8 cellular contexts compared by ENCODE assay signal in the genomic region with DNA sequence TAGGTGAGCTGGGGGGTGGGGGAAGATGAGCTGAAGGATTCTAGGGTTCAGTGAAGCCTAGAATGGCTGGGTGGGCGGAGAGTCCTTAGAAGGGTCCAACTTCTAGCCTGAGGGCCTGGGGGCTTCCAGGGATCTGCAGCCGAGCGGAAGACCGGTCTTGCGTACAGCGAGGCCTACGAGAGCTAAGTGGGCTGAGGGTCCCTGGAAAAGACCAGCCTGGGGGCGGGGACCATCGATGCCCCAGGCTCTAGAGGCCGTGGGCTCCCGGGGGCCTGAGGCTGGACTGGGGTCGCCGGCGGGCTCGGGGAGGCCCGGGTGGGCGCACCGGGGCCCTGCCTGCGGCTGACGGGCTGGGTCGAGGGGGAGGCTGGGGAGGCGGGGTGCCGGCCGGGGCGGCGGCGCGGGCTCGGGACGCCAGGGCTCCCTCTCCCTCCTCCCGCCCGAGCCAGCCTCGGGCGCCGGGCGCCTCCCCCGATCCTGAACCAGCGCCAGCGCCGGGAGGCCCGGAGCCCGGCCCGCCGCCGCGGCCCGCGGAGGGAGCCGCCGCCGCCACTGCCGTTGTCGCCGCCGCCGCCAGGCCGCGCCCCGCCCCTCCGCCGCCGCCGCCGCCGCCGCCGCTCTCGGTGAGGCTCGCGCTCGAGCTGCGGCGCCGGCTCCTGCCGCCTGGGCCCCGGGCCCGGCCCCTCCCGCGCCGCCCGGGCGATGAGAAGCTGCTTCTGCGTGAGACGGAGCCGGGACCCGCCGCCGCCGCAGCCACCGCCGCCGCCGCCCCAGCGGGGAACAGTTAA. TPM values are rescaled to one million over a fixed set of nuclear protein-coding genes. Genes with fewer than 3 reads are reported as not detected.
DNase-seq lines count a peak whose midpoint lies in the region; ATAC-seq and TF ChIP-seq lines count a peak whose summit lies in the region.

A gene with protein sequence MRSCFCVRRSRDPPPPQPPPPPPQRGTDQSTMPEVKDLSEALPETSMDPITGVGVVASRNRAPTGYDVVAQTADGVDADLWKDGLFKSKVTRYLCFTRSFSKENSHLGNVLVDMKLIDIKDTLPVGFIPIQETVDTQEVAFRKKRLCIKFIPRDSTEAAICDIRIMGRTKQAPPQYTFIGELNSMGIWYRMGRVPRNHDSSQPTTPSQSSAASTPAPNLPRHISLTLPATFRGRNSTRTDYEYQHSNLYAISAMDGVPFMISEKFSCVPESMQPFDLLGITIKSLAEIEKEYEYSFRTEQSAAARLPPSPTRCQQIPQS (plus strand): TSS at position 602 of the 788 bp plus-strand sequence. CDS start 101 bp downstream, at position 703.

- ATAC-seq in natural killer cell (peak; percentile 76 to 90 (median 85)), HG02970 (IDR thresholded peaks at IDR 0.05; ENCODE audit: low FRiP score, unreplicated experiment) (no peak)

- peak within 1 kb of the TSS; percentile 38 to 66 for H3K27ac Mint-ChIP-seq in natural killer cell

- peaks cover 9 to 15% of the 10 kb centered on the region in 2 donors for H3K4me1 Mint-ChIP-seq in natural killer cell

- DNase-seq in ELF-1 (ENCODE audit: low read depth, low spot score) (peak; percentile 50), NCI-H1105 treated with DMSO at 0.1 percent for 48 hours (lab: John Stamatoyannopoulos, UW) (peak; percentile 17), activated T-helper 1 cell treated with Interleukin-2 at 50 U/mL for 16 hours (ENCODE audit: low read depth) (peak; percentile 37), fibroblast of gingiva (ENCODE audit: low read depth) (peak; percentile 11), natural killer cell (peak; percentile 47), AML-193 (lab: John Stamatoyannopoulos, UW) (no peak)

- peaks cover 0 to 20% of the 10 kb centered on the region in 2 donors for H3K27me3 Mint-ChIP-seq in natural killer cell (ENCODE audit: low read depth in 2 of 2)

- no peaks in the 10 kb centered on the region for H3K9me3 Mint-ChIP-seq in natural killer cell

- no peak for TF ChIP-seq CTCF in natural killer cell (IDR thresholded peaks at IDR 0.05)

- peak within 1 kb of the TSS; percentile 93 for H3K27ac ChIP-seq in temporal lobe (ENCODE audit: low read depth, low read length)

- intact Hi-C loops in natural killer cell (cut with micrococcal nuclease) = loop anchor here (5.0 kb wide), 1 partner anchor 71 kb away; no protein-coding TSS in a partner anchor

- H3K36me3 Mint-ChIP-seq in natural killer cell = no peaks in the 10 kb centered on the region

- H3K4me3 Mint-ChIP-seq in natural killer cell = peak within 1 kb of the TSS; percentile 85

RNA-seq across cellular contexts. Expression of the gene that starts here (rescaled TPM):
- total RNA-seq in natural killer cell = 10 to 100 TPM in 1 of 3 donors, 1 to 10 TPM in 2; 2.0 to 13.0 (median 7.8) TPM
- 29.7 TPM for total RNA-seq in temporal lobe

Comparison
In these comparisons a context has a peak if more than half of its experiments do, and no peak if none do; other contexts are left out.
1. DNase-seq: peak in ELF-1 (single experiment), NCI-H1105 treated with DMSO at 0.1 percent for 48 hours (single experiment), activated T-helper 1 cell treated with Interleukin-2 at 50 U/mL for 16 hours (single experiment), fibroblast of gingiva (single experiment) and natural killer cell (single experiment); none in AML-193 (0 of 2).